ENCODE assay signal across 8 cellular contexts in the genomic region with DNA sequence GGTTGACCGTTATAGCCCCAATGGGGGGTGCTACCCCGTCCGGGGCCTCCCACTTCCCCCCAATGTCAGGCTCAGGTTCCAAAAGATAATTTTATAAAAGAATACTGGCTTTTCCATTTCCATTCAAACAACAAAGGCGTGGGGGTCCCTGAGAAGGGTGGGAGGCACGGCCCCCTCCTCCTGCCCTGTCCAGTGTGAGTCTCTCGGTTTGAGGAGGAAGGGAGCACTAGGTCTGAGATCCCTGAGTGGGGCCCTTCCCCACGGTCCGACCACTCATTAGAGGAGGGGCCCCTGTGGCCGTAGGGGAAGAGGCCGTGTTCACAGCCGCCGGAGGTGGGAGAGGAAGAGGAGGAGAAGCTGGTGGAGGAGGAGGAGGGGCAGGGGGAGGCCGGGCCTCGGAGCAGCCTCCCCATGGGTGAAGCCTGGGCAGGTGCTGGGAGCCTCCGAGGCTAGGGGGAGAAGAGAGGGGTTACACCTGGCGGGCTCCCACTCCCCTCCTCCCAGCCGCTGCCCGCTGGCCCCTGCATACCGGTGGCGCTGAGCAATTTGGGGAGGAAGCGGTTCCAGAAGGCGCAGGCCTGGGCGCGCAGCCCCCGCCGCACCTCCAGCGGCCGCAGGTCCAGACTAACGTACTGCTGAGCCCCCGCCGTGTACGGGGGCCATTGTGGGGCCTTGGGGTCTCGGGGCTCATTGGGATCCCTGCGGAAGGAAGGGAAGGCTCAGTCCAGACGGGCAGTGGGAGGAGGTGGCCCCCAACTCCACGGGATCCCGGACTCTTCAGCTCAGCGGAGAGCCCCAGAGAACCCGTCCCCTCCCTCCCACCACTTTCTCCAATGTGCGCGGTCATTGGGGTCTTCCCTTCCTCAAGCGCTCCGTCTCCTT. TPM values are rescaled to one million over a fixed set of nuclear protein-coding genes. Genes with fewer than 3 reads are reported as not detected.
A peak's percentile ranks its signal among the peaks of the same experiment; 100 is the strongest.
DNase-seq lines count a peak whose midpoint lies in the region; ATAC-seq and TF ChIP-seq lines count a peak whose summit lies in the region.

No MANE protein-coding gene starts in this region.

- DNase-seq in GM23338 (ENCODE audit: low spot score) (peak; percentile 67), right cardiac atrium (peak; percentile 47 to 74 (median 65)), Ammon's horn (ENCODE audit: low spot score) (no peak), DMS79 (lab: John Stamatoyannopoulos, UW) (no peak)
- DNase-seq in stimulated activated CD4-positive, alpha-beta T cell treated with anti-CD3 and anti-CD28 coated beads, Interleukin-4, amount 100 ng/mL, for 4 hours = no peak
- no peak for DNase-seq in activated effector memory CD4-positive, alpha-beta T cell treated with anti-CD3 and anti-CD28 coated beads, Interleukin-2, amount 50 U/mL, for 16 hours

- intact Hi-C loops in right cardiac atrium (cut with DNase I) = loop anchor here in 1 of 4 donors (10.0 kb wide), 1 partner anchor 274 kb away; a partner anchor contains a TSS

- peak overlapping the region; percentile 69 to 86 (median 72) for H3K9ac ChIP-seq in skeletal muscle tissue (ENCODE audit: low read depth in 1 of 3, low read length in 3 of 3)

- H3K9me2 ChIP-seq in GM23338 (ENCODE audit: insufficient read depth) = no peaks in the 10 kb centered on the region

- peak overlapping the region; percentile 97 for H3K4me2 ChIP-seq in GM23338

- H3K9me3 Mint-ChIP-seq in GM23338 = peaks cover under 1% of the 10 kb centered on the region; the same call in 2 of the 3 replicates

- ATAC-seq in GM23338 (peak; percentile 0), right cardiac atrium (peak in 1 of 2 donors; percentile 1)

- H3K4me1 Mint-ChIP-seq in GM23338 = peaks cover 40% of the 10 kb centered on the region

- H3K79me2 ChIP-seq in GM23338 (replicated peaks; ENCODE audit: insufficient read depth) = peaks cover 17% of the 10 kb centered on the region

- H3K9me3 ChIP-seq in right cardiac atrium (ENCODE audit: control insufficient read depth, low read length) = no peaks in the 10 kb centered on the region
- no peaks in the 10 kb centered on the region for H3K9me3 ChIP-seq in skeletal muscle tissue (ENCODE audit: control insufficient read depth in 3 of 3, low read length in 3 of 3)

- peak overlapping the region; percentile 87 for H3K4me3 Mint-ChIP-seq in GM23338

- WGBS in right cardiac atrium = 16% methylated on average over 43 of the region's 43 CpGs

- peaks cover 30% of the 10 kb centered on the region for H3F3A ChIP-seq in GM23338 (replicated peaks; ENCODE audit: low read depth)

- H3K27me3 ChIP-seq in GM23338 (ENCODE audit: insufficient read depth) = peaks cover 18% of the 10 kb centered on the region
- H3K27me3 ChIP-seq in right cardiac atrium (ENCODE audit: control insufficient read depth, insufficient read depth) = no peaks in the 10 kb centered on the region
- H3K27me3 ChIP-seq in skeletal muscle tissue (ENCODE audit: control insufficient read depth in 3 of 3, insufficient read depth in 3 of 3, low read length in 3 of 3) = peaks cover 0 to under 1% (median 0%) of the 10 kb centered on the region in 3 donors

- H3K27me3 Mint-ChIP-seq in GM23338 (ENCODE audit: insufficient read depth, low read depth, poor library complexity) = peaks cover 41% of the 10 kb centered on the region

- peak overlapping the region; percentile 90 for H3K4me3 ChIP-seq in GM23338
- peak overlapping the region; percentile 56 for H3K4me3 ChIP-seq in WI38 (ENCODE audit: low read depth, low read length)
- peak overlapping the region; percentile 51 for H3K4me3 ChIP-seq in right cardiac atrium (ENCODE audit: low read length)
- peak overlapping the region; percentile 63 to 77 (median 67) for H3K4me3 ChIP-seq in skeletal muscle tissue (ENCODE audit: low read length in 3 of 3)

- peaks cover 14% of the 10 kb centered on the region for H4K20me1 ChIP-seq in GM23338 (replicated peaks; ENCODE audit: insufficient read depth)

- H3K4me1 ChIP-seq in GM23338 (ENCODE audit: insufficient read depth) (peaks cover 14% of the 10 kb centered on the region), right cardiac atrium (ENCODE audit: control insufficient read depth, insufficient read depth, low read length) (peaks cover 4% of the 10 kb centered on the region), skeletal muscle tissue (ENCODE audit: control insufficient read depth in 3 of 3, insufficient read depth in 3 of 3, low read length in 3 of 3) (peaks cover 45 to 75% (median 59%) of the 10 kb centered on the region in 3 donors)

- H3K27ac ChIP-seq in GM23338 (ENCODE audit: low read depth) (peak overlapping the region; percentile 98), right cardiac atrium (ENCODE audit: low read length) (peak overlapping the region; percentile 88), skeletal muscle tissue (ENCODE audit: low read depth, low read length) (peak overlapping the region; percentile 82)

- H3K36me3 ChIP-seq in GM23338 (ENCODE audit: insufficient read depth) (peaks cover 12% of the 10 kb centered on the region), skeletal muscle tissue (ENCODE audit: control insufficient read depth in 3 of 3, insufficient read depth in 3 of 3, low read length in 3 of 3) (peaks cover 35 to 41% (median 36%) of the 10 kb centered on the region in 3 donors)

- TF ChIP-seq CTCF in GM23338 (conservative IDR thresholded peaks at IDR 0.05; ENCODE audit: low read depth in 2 of 2) (no peak; a peak in 1 of 4 replicates), WI38 (IDR thresholded peaks at IDR 0.05; ENCODE audit: low read depth, low read length) (no peak)

- H2AFZ ChIP-seq in GM23338 = peak overlapping the region; percentile 1; the same call in 1 of the 2 replicates

- H3K36me3 Mint-ChIP-seq in GM23338 (ENCODE audit: low read depth) = peaks cover 30% of the 10 kb centered on the region

- H3K27ac Mint-ChIP-seq in GM23338 = peak overlapping the region; percentile 98

TF ChIP-seq in GM23338, 12 proteins besides CTCF, POLR2A, EP300 and RAD21:
- TF ChIP-seq POLR2AphosphoS5 (IDR thresholded peaks at IDR 0.05; ENCODE audit: low read depth) (peak; percentile 46), NANOG (IDR thresholded peaks at IDR 0.05; ENCODE audit: borderline replicate concordance) (no peak)

RNA-seq across cellular contexts. Expression of a gene that starts 1.4 kb away (rescaled TPM):
- total RNA-seq in GM23338 (2014; rRNA removed; shearing (Covaris generic)) = 11.5 and 11.8 TPM in 2 replicates
- polyA plus RNA-seq in GM23338 (2016; fragmentation: Nextera tagmentation; extraction: Ambion mirVana) (2.0 and 4.1 TPM in 2 replicates), right cardiac atrium (3.6 TPM)
- total RNA-seq in right cardiac atrium (1 to 10 TPM; 2.5 to 3.5 (median 3.0) TPM), skeletal muscle tissue (5.7 TPM)

RNA-seq across cellular contexts. Expression of a gene that starts 4.8 kb away (rescaled TPM):
- 1.5 and 3.7 TPM in 2 replicates for total RNA-seq in GM23338 (2014; rRNA removed; shearing (Covaris generic))
- polyA plus RNA-seq in GM23338 (2016; fragmentation: Nextera tagmentation; extraction: Ambion mirVana) (3.6 and 3.9 TPM in 2 replicates), right cardiac atrium (11.3 TPM)
- total RNA-seq in right cardiac atrium (10 to 100 TPM; 13.7 to 32.5 (median 22.7) TPM), skeletal muscle tissue (36.0 TPM)

RNA-seq across cellular contexts. Expression of a gene that starts 16.0 kb away (rescaled TPM):
- 98.3 and 113 TPM in 2 replicates for total RNA-seq in GM23338 (2014; rRNA removed; shearing (Covaris generic))
- polyA plus RNA-seq in GM23338 (2016; fragmentation: Nextera tagmentation; extraction: Ambion mirVana) (125 and 140 TPM in 2 replicates), right cardiac atrium (45.8 TPM)
- total RNA-seq in right cardiac atrium (10 to 100 TPM; 79.1 to 88.0 (median 82.2) TPM), skeletal muscle tissue (25.1 TPM)

RNA-seq across cellular contexts. Expression of a gene that starts 23.7 kb away (rescaled TPM):
- 106 and 112 TPM in 2 replicates for total RNA-seq in GM23338 (2014; rRNA removed; shearing (Covaris generic))
- polyA plus RNA-seq in GM23338 (2016; fragmentation: Nextera tagmentation; extraction: Ambion mirVana) = 44.6 and 45.0 TPM in 2 replicates
- total RNA-seq in right cardiac atrium = 10 to 100 TPM; 34.1 to 49.6 (median 46.9) TPM
- 31.4 TPM for polyA plus RNA-seq in right cardiac atrium
- 25.6 TPM for total RNA-seq in skeletal muscle tissue

RNA-seq across cellular contexts. Expression of a gene that starts 38.4 kb away (rescaled TPM):
- 32.3 and 39.9 TPM in 2 replicates for total RNA-seq in GM23338 (2014; rRNA removed; shearing (Covaris generic))
- polyA plus RNA-seq in GM23338 (2016; fragmentation: Nextera tagmentation; extraction: Ambion mirVana) (9.7 and 10.3 TPM in 2 replicates), right cardiac atrium (6.4 TPM)
- total RNA-seq in right cardiac atrium (10 to 100 TPM in 3 of 4 donors, 1 to 10 TPM in 1; 9.3 to 16.9 (median 12.6) TPM), skeletal muscle tissue (24.5 TPM)

Comparison
In these comparisons a context has a peak if more than half of its experiments do, and no peak if none do; other contexts are left out.
1. DNase-seq: peak in GM23338 (single experiment) and right cardiac atrium (3 of 3); none in Ammon's horn (single experiment), stimulated activated CD4-positive, alpha-beta T cell treated with anti-CD3 and anti-CD28 coated beads, Interleukin-4, amount 100 ng/mL, for 4 hours (0 of 2), activated effector memory CD4-positive, alpha-beta T cell treated with anti-CD3 and anti-CD28 coated beads, Interleukin-2, amount 50 U/mL, for 16 hours (single experiment) and DMS79 (single experiment).
2. Peak in every context shown above with its lines, with median percentiles within 50 percentile points of each other: H3K27ac ChIP-seq and H3K4me3 ChIP-seq.